1 cellular context compared by ENCODE assay signal in the genomic region with DNA sequence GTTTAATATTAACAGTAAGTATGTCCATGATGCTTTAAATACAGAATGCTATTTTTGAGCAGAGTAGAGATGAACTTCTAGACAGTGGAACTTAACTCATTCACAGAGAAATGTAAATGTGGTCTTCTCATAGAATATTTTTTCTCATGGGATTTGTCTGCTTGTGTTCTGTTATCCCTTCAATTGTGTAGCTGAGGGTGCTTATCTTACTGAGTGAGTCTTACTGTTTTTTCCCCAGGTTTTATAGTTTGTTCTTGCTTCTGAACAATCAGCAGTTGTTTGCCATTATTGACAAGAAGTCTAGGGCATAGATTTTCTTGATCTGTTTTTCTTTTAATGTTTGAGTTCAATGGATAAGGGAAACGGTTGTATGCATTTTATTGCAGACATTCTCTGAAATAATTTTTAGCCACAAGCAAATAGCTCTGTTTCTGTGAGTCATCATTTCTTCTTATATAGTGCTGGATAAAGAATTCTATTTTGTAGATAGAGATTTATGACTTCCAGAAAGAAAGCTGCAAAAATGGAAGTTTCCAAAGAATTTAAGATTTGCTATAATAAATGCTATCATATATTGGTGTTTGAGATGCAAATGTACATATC.
TF ChIP-seq lines count a peak whose summit lies in the region.

No MANE protein-coding gene starts in this region.

TF ChIP-seq in IMR-90, 13 proteins besides CTCF, POLR2A, EP300 and RAD21:
- TF ChIP-seq FOS (IDR thresholded peaks at IDR 0.05; ENCODE audit: low read depth, low read length) = no peak
- no peak for TF ChIP-seq RFX5 (IDR thresholded peaks at IDR 0.05; ENCODE audit: low read depth, low read length)
- TF ChIP-seq, protein P1, sequence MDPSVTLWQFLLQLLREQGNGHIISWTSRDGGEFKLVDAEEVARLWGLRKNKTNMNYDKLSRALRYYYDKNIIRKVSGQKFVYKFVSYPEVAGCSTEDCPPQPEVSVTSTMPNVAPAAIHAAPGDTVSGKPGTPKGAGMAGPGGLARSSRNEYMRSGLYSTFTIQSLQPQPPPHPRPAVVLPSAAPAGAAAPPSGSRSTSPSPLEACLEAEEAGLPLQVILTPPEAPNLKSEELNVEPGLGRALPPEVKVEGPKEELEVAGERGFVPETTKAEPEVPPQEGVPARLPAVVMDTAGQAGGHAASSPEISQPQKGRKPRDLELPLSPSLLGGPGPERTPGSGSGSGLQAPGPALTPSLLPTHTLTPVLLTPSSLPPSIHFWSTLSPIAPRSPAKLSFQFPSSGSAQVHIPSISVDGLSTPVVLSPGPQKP (IDR thresholded peaks at IDR 0.05; ENCODE audit: borderline replicate concordance, low read depth, low read length) = no peak
- TF ChIP-seq, protein P2, sequence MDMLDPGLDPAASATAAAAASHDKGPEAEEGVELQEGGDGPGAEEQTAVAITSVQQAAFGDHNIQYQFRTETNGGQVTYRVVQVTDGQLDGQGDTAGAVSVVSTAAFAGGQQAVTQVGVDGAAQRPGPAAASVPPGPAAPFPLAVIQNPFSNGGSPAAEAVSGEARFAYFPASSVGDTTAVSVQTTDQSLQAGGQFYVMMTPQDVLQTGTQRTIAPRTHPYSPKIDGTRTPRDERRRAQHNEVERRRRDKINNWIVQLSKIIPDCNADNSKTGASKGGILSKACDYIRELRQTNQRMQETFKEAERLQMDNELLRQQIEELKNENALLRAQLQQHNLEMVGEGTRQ (IDR thresholded peaks at IDR 0.05; ENCODE audit: low read depth, low read length) = no peak
- no peak for TF ChIP-seq RCOR1 (IDR thresholded peaks at IDR 0.05; ENCODE audit: insufficient replicate concordance, low read length)
- TF ChIP-seq MXI1 (IDR thresholded peaks at IDR 0.05; ENCODE audit: borderline replicate concordance, low read depth, low read length) = no peak
- TF ChIP-seq BHLHE40 (IDR thresholded peaks at IDR 0.05; ENCODE audit: low read depth, low read length) = no peak
- no peak for TF ChIP-seq CHD1 (IDR thresholded peaks at IDR 0.05; ENCODE audit: low read depth, low read length)
- no peak for TF ChIP-seq SMC3 (IDR thresholded peaks at IDR 0.05; ENCODE audit: low read depth, low read length)
- no peak for TF ChIP-seq MAFK (IDR thresholded peaks at IDR 0.05; ENCODE audit: low read depth, low read length)
- TF ChIP-seq CEBPB (IDR thresholded peaks at IDR 0.05; ENCODE audit: low read depth, low read length) = no peak
- no peak for TF ChIP-seq NFE2L2 (IDR thresholded peaks at IDR 0.05; ENCODE audit: low read depth, low read length)
